In the genomic region with DNA sequence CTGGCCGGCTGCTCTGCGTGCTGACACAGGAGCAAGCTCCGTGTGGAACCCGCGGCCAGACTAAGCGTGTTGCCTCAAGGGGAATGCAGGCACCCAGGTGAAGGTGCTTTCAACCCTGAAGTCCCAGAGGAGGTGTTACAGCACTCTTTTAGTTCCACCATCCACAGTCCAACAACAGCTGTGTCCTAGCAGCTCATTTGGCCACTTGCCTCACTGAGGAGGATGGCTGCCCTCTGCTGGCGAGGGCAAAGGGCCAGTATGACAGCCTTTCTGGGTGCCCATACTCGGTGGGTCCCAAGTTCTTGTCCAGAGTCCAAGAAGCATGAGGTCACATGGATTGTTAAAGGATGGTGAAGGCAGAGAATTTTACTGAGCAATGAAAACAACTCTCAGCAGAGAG, we compare ENCODE assay signal across 10 cellular contexts.
DNase-seq lines count a peak whose midpoint lies in the region; ATAC-seq, FAIRE-seq and TF ChIP-seq lines count a peak whose summit lies in the region.
"Had no signal": no experiment of that assay in that cellular context is flagged by ENCODE, and none has a peak within 500 bp of the region (broad histone marks: within the 10 kb centered on the region; RNA-seq: fewer than 3 reads in every experiment).

No MANE protein-coding gene starts in this region.

- CTCF ChIA-PET in GM12878 (lab: Yijun Ruan, JAX) = interaction anchor here (0.8 to 1.8 kb wide), 3 partner anchors 28 to 200 kb away, joined by 3 to 18 read pairs (median 3); no protein-coding TSS in a partner anchor

- H3K27ac ChIP-seq in KMS-11 (no peak overlapping the region), GM12878 (ENCODE audit: control insufficient read depth, insufficient read depth) (no peak overlapping the region), neuronal stem cell (replicated peaks; ENCODE audit: low read length) (no peak overlapping the region), vagina (no peak overlapping the region)

- H4K91ac ChIP-seq in neuronal stem cell (ENCODE audit: low read depth, low read length, poor library complexity) = no peak overlapping the region

- in situ Hi-C loops in GM12878 (cut with MboI) = no loop called here

- no peak overlapping the region for H3K14ac ChIP-seq in neuronal stem cell (ENCODE audit: low read length)

- no peaks in the 10 kb centered on the region for H3K9me3 ChIP-seq in GM12878 (replicated peaks; ENCODE audit: control insufficient read depth, insufficient read depth, low read length)
- H3K9me3 ChIP-seq in neuronal stem cell (replicated peaks in 1 of 2; ENCODE audit: control insufficient read depth in 2 of 2, insufficient read depth in 1 of 2, low read depth in 1 of 2, low read length in 2 of 2) = peaks cover 0 to 2% of the 10 kb centered on the region in 2 donors
- H3K9me3 ChIP-seq in vagina = no peaks in the 10 kb centered on the region

- no peak overlapping the region for H3K4ac ChIP-seq in neuronal stem cell (ENCODE audit: low read length)

- 51% methylated on average over 8 of the region's 8 CpGs for WGBS in GM12878 (ENCODE audit: insufficient coverage, insufficient replicate concordance, low lambda C conversion rate, missing lambda C conversion rate)
- WGBS in neuronal stem cell (ENCODE audit: extremely low coverage in 2 of 2, insufficient read length in 2 of 2, insufficient replicate concordance in 1 of 2), 2 donors = no CpG with 5 or more reads among the region's 8 CpGs

- BruUV-seq in GM12878 (replicated peaks; lab: Mats Ljungman, UMichigan) = no TSS peak

- RAD21 ChIA-PET in GM12878 (lab: Charles Lee; ENCODE audit: unreplicated experiment) = interaction anchor here (1.3 kb wide), 1 partner anchor 200 kb away, joined by 12 read pairs; no protein-coding TSS in a partner anchor

- TF ChIP-seq EP300 in GM12878 (IDR thresholded peaks at IDR 0.05; ENCODE audit: borderline replicate concordance in 1 of 2, control insufficient read depth in 1 of 2, low read depth in 2 of 2, low read length in 2 of 2) = no peak

- H3K9ac ChIP-seq in KMS-11 (no peak overlapping the region), GM12878 (ENCODE audit: control insufficient read depth, insufficient read depth, low read length) (no peak overlapping the region), neuronal stem cell (ENCODE audit: low read depth, low read length, poor library complexity) (peak overlapping the region; percentile 27)

- TF ChIP-seq RAD21 in GM12878 (IDR thresholded peaks at IDR 0.05; ENCODE audit: insufficient read depth, low read depth, low read length) = no peak

- H3K4me3 ChIP-seq in KMS-11 (IDR thresholded peaks at IDR 0.05; ENCODE audit: insufficient read depth, low read depth, low read length) = no peak overlapping the region
- no peak overlapping the region for H3K4me3 ChIP-seq in GM12878
- no peak overlapping the region for H3K4me3 ChIP-seq in neuronal stem cell (ENCODE audit: low read length in 2 of 2)
- no peak overlapping the region for H3K4me3 ChIP-seq in vagina
- H3K4me3 ChIP-seq: lung had no signal

- POLR2A ChIA-PET in GM12878 (lab: Charles Lee) = no interaction called here

- H3K79me1 ChIP-seq in neuronal stem cell (ENCODE audit: low read depth, low read length) = no peaks in the 10 kb centered on the region

- intact Hi-C loops in GM12878 (cut with micrococcal nuclease; ENCODE audit: unreplicated experiment) = loop anchor here (10.0 kb wide), 1 partner anchor 200 kb away; no protein-coding TSS in a partner anchor
- intact Hi-C loops in vagina (cut with DNase I) = no loop called here
- intact Hi-C loops in posterior vena cava (cut with DNase I) = no loop called here

- no peak overlapping the region for H2AK5ac ChIP-seq in neuronal stem cell (ENCODE audit: low read depth, low read length)

- H3K79me2 ChIP-seq in KMS-11 (ENCODE audit: insufficient read depth, low read depth) (no peaks in the 10 kb centered on the region), GM12878 (ENCODE audit: control insufficient read depth, insufficient read depth, low read length) (no peaks in the 10 kb centered on the region)

- peak; percentile 0 for DNase-seq in SKM-1 (lab: John Stamatoyannopoulos, UW; ENCODE audit: unreplicated experiment)
- DNase-seq in SKM-1 treated with dmso at 0.1 percent for 144 hours (lab: John Stamatoyannopoulos, UW; ENCODE audit: unreplicated experiment) = no peak
- no peak for DNase-seq in GM12878 (ENCODE audit: low read depth, low spot score)
- no peak for DNase-seq in neuronal stem cell (ENCODE audit: low spot score)
- no peak for DNase-seq in vagina (ENCODE audit: extremely low spot score in 2 of 2)
- no peak for DNase-seq in posterior vena cava (ENCODE audit: low spot score)
- DNase-seq in NCI-H128 (lab: John Stamatoyannopoulos, UW; ENCODE audit: unreplicated experiment) = no peak
- DNase-seq: stimulated activated CD4-positive, alpha-beta T cell treated with anti-CD3 and anti-CD28 coated beads, Interleukin-4, amount 100 ng/mL, for 1 hour had no signal

- H2BK15ac ChIP-seq in neuronal stem cell (ENCODE audit: low read length) = peak overlapping the region; percentile 13

- no peak overlapping the region for H2AFZ ChIP-seq in KMS-11 (ENCODE audit: low read depth)
- H2AFZ ChIP-seq in GM12878 (ENCODE audit: control insufficient read depth, low read depth, low read length) = no peak overlapping the region
- no peak overlapping the region for H2AFZ ChIP-seq in neuronal stem cell (ENCODE audit: low read length)

- H3K4me1 ChIP-seq in KMS-11 (ENCODE audit: low read depth, poor library complexity, severe bottlenecking) (no peaks in the 10 kb centered on the region), GM12878 (ENCODE audit: control insufficient read depth, insufficient read depth, low read length) (no peaks in the 10 kb centered on the region), neuronal stem cell (ENCODE audit: control insufficient read depth in 2 of 2, insufficient read depth in 1 of 2, low read depth in 1 of 2, low read length in 2 of 2) (no peaks in the 10 kb centered on the region), vagina (no peaks in the 10 kb centered on the region)

- peak; percentile 64 for ATAC-seq in GM12878

- FAIRE-seq in GM12878 (lab: Jason Lieb, UNC) = no peak

- H3K36me3 ChIP-seq in KMS-11 (ENCODE audit: insufficient read depth) = no peaks in the 10 kb centered on the region
- no peaks in the 10 kb centered on the region for H3K36me3 ChIP-seq in GM12878 (ENCODE audit: control insufficient read depth in 2 of 2, insufficient read depth in 2 of 2, low read length in 1 of 2)
- no peaks in the 10 kb centered on the region for H3K36me3 ChIP-seq in neuronal stem cell (replicated peaks in 1 of 2; ENCODE audit: control insufficient read depth in 2 of 2, insufficient read depth in 2 of 2, low read length in 2 of 2)
- no peaks in the 10 kb centered on the region for H3K36me3 ChIP-seq in vagina

- TF ChIP-seq CTCF in KMS-11 (conservative IDR thresholded peaks at IDR 0.05; ENCODE audit: low read depth, low read length) (peak; percentile 22; the same call in 1 of the 2 replicates), GM12878 (IDR thresholded peaks at IDR 0.05 in 2 of 3, conservative IDR thresholded peaks at IDR 0.05 in 1 of 3; ENCODE audit: control insufficient read depth in 2 of 3, extremely low read depth in 1 of 3, insufficient read depth in 1 of 3, low read depth in 3 of 3, low read length in 3 of 3) (peak in 2 of 3 experiments; percentile 14 to 38; a peak in 2 of 6 replicates), vagina (IDR thresholded peaks at IDR 0.05) (no peak)

- H2BK12ac ChIP-seq in neuronal stem cell (ENCODE audit: low read length) = no peak overlapping the region

- H4K20me1 ChIP-seq in KMS-11 (ENCODE audit: insufficient read depth) (no peaks in the 10 kb centered on the region), GM12878 (ENCODE audit: control insufficient read depth, insufficient read depth) (no peaks in the 10 kb centered on the region)

- H3K23ac ChIP-seq in neuronal stem cell (ENCODE audit: low read depth, low read length, poor library complexity) = no peak overlapping the region

- no peaks in the 10 kb centered on the region for H3K27me3 ChIP-seq in KMS-11 (ENCODE audit: insufficient read depth, low read depth)
- H3K27me3 ChIP-seq in GM12878 (replicated peaks in 1 of 2; ENCODE audit: control insufficient read depth in 2 of 2, insufficient read depth in 2 of 2, low read length in 1 of 2) = no peaks in the 10 kb centered on the region
- H3K27me3 ChIP-seq in neuronal stem cell (ENCODE audit: control insufficient read depth in 3 of 3, insufficient read depth in 3 of 3, low read depth in 1 of 3, low read length in 3 of 3) = no peaks in the 10 kb centered on the region
- no peaks in the 10 kb centered on the region for H3K27me3 ChIP-seq in vagina

- no peak for TF ChIP-seq POLR2A in GM12878 (IDR thresholded peaks at IDR 0.05; ENCODE audit: low read depth, low read length)
- TF ChIP-seq POLR2A in vagina (IDR thresholded peaks at IDR 0.05) = no peak

- H4K8ac ChIP-seq in neuronal stem cell (ENCODE audit: low read depth, low read length) = no peak overlapping the region

- H3K18ac ChIP-seq in neuronal stem cell (ENCODE audit: low read length) = peak overlapping the region; percentile 4

- H2BK5ac ChIP-seq in neuronal stem cell (ENCODE audit: low read length) = no peak overlapping the region

- SMC1A ChIA-PET in GM12878 (lab: Charles Lee; ENCODE audit: uncharacterized antibody, unreplicated experiment) = interaction anchor here (1.2 kb wide), 1 partner anchor 201 kb away, joined by 6 read pairs; no protein-coding TSS in a partner anchor

- H3K4me2 ChIP-seq in KMS-11 (no peak overlapping the region), GM12878 (ENCODE audit: control insufficient read depth, insufficient read depth) (no peak overlapping the region), neuronal stem cell (ENCODE audit: insufficient read depth, low read length, poor library complexity, severe bottlenecking) (no peak overlapping the region)

- H2BK120ac ChIP-seq in neuronal stem cell (ENCODE audit: low read depth, low read length) = no peak overlapping the region

TF ChIP-seq in GM12878, 131 proteins besides CTCF, POLR2A, EP300 and RAD21 (continues in another document):
- TF ChIP-seq KDM1A (IDR thresholded peaks at IDR 0.05; ENCODE audit: borderline replicate concordance) (no peak), IRF4 (IDR thresholded peaks at IDR 0.05; ENCODE audit: low read depth, low read length) (no peak), SMARCA5 (IDR thresholded peaks at IDR 0.05) (no peak), CBFB (IDR thresholded peaks at IDR 0.05; ENCODE audit: low read depth) (no peak)

Comparison
In these comparisons a context has a peak if more than half of its experiments do, and no peak if none do; other contexts are left out.
1. CTCF ChIP-seq: peak in KMS-11 (single experiment) and GM12878 (2 of 3); none in vagina (0 of 3).